Comparison of ENCODE assay signal across 1 cellular context in the genomic region with DNA sequence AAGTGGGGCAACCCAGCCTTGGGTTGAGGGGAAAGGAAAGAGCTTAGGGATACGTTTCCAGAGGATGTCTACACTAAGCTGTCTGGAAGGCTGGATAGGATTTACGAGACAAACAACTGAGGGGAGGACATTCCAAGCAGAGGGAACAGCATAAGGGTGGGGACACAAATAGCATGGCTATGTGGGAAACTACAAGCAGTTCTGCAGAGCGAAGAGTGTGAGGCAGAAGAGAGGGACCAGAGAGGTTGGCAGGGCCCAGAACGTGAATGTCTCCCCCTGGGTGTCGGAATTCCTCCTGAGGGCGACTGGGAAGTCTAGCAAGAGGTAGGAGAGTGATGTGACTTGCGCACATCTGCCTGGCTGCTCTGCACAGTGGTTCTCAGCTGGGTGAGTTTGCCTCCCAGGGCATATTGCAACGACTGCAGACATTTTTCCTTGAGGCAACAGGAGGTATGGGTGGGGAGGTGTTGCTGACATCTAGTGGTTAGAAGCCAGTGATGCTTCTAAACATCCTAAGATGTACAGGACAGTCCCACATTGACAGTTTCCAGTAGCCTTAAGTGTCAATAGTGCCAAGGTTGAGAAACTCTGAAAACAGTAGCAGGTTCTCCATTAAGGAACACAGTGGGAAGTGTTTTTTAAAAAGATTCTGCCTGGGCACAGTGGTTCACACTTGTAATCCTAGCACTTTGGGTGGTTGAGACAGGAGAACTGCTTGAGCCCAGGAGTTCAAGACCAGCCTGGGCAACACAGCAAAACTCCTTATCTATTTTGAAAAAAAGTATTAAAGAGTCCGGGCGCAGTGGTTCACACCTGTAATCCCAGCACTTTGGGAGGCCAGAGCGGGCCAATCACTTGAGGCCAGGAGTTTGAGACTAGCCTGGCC.
TF ChIP-seq lines count a peak whose summit lies in the region.

No MANE protein-coding gene starts in this region.

TF ChIP-seq in GM12878, 131 proteins besides CTCF, POLR2A, EP300 and RAD21:
- no peak for TF ChIP-seq CHD4 (IDR thresholded peaks at IDR 0.05)
- no peak for TF ChIP-seq POLR2AphosphoS2 (IDR thresholded peaks at IDR 0.05; ENCODE audit: low read depth, low read length)
- no peak for TF ChIP-seq YBX1 (IDR thresholded peaks at IDR 0.05)
- TF ChIP-seq, protein P1, sequence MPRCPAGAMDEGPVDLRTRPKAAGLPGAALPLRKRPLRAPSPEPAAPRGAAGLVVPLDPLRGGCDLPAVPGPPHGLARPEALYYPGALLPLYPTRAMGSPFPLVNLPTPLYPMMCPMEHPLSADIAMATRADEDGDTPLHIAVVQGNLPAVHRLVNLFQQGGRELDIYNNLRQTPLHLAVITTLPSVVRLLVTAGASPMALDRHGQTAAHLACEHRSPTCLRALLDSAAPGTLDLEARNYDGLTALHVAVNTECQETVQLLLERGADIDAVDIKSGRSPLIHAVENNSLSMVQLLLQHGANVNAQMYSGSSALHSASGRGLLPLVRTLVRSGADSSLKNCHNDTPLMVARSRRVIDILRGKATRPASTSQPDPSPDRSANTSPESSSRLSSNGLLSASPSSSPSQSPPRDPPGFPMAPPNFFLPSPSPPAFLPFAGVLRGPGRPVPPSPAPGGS (IDR thresholded peaks at IDR 0.05; ENCODE audit: borderline replicate concordance, insufficient read depth, low read depth, low read length, poor library complexity, severe bottlenecking) = no peak
- TF ChIP-seq, protein P2, sequence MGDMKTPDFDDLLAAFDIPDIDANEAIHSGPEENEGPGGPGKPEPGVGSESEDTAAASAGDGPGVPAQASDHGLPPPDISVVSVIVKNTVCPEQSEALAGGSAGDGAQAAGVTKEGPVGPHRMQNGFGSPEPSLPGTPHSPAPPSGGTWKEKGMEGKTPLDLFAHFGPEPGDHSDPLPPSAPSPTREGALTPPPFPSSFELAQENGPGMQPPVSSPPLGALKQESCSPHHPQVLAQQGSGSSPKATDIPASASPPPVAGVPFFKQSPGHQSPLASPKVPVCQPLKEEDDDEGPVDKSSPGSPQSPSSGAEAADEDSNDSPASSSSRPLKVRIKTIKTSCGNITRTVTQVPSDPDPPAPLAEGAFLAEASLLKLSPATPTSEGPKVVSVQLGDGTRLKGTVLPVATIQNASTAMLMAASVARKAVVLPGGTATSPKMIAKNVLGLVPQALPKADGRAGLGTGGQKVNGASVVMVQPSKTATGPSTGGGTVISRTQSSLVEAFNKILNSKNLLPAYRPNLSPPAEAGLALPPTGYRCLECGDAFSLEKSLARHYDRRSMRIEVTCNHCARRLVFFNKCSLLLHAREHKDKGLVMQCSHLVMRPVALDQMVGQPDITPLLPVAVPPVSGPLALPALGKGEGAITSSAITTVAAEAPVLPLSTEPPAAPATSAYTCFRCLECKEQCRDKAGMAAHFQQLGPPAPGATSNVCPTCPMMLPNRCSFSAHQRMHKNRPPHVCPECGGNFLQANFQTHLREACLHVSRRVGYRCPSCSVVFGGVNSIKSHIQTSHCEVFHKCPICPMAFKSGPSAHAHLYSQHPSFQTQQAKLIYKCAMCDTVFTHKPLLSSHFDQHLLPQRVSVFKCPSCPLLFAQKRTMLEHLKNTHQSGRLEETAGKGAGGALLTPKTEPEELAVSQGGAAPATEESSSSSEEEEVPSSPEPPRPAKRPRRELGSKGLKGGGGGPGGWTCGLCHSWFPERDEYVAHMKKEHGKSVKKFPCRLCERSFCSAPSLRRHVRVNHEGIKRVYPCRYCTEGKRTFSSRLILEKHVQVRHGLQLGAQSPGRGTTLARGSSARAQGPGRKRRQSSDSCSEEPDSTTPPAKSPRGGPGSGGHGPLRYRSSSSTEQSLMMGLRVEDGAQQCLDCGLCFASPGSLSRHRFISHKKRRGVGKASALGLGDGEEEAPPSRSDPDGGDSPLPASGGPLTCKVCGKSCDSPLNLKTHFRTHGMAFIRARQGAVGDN (IDR thresholded peaks at IDR 0.05) = no peak
- TF ChIP-seq, protein P3, sequence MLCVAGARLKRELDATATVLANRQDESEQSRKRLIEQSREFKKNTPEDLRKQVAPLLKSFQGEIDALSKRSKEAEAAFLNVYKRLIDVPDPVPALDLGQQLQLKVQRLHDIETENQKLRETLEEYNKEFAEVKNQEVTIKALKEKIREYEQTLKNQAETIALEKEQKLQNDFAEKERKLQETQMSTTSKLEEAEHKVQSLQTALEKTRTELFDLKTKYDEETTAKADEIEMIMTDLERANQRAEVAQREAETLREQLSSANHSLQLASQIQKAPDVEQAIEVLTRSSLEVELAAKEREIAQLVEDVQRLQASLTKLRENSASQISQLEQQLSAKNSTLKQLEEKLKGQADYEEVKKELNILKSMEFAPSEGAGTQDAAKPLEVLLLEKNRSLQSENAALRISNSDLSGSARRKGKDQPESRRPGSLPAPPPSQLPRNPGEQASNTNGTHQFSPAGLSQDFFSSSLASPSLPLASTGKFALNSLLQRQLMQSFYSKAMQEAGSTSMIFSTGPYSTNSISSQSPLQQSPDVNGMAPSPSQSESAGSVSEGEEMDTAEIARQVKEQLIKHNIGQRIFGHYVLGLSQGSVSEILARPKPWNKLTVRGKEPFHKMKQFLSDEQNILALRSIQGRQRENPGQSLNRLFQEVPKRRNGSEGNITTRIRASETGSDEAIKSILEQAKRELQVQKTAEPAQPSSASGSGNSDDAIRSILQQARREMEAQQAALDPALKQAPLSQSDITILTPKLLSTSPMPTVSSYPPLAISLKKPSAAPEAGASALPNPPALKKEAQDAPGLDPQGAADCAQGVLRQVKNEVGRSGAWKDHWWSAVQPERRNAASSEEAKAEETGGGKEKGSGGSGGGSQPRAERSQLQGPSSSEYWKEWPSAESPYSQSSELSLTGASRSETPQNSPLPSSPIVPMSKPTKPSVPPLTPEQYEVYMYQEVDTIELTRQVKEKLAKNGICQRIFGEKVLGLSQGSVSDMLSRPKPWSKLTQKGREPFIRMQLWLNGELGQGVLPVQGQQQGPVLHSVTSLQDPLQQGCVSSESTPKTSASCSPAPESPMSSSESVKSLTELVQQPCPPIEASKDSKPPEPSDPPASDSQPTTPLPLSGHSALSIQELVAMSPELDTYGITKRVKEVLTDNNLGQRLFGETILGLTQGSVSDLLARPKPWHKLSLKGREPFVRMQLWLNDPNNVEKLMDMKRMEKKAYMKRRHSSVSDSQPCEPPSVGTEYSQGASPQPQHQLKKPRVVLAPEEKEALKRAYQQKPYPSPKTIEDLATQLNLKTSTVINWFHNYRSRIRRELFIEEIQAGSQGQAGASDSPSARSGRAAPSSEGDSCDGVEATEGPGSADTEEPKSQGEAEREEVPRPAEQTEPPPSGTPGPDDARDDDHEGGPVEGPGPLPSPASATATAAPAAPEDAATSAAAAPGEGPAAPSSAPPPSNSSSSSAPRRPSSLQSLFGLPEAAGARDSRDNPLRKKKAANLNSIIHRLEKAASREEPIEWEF (IDR thresholded peaks at IDR 0.05; ENCODE audit: insufficient replicate concordance, low read depth, low read length) = no peak
- peak; percentile 63; the same call in 1 of the 2 replicates for TF ChIP-seq SMC3 (IDR thresholded peaks at IDR 0.05; ENCODE audit: borderline replicate concordance, low read length)
- TF ChIP-seq RUNX3 (IDR thresholded peaks at IDR 0.05; ENCODE audit: low read length) = peak; percentile 34; the same call in 1 of the 2 replicates
- TF ChIP-seq ZBTB4 (CRISPR knock-in tag; IDR thresholded peaks at IDR 0.05) = no peak
- TF ChIP-seq LARP7 (IDR thresholded peaks at IDR 0.05) = 0 out of 2 replicates have a peak, but pooled peaks have one; percentile 46
- TF ChIP-seq BCLAF1 (IDR thresholded peaks at IDR 0.05) = no peak
- no peak for TF ChIP-seq ESRRA (IDR thresholded peaks at IDR 0.05; ENCODE audit: low read length)
- no peak for TF ChIP-seq BMI1 (IDR thresholded peaks at IDR 0.05; ENCODE audit: borderline replicate concordance)
- TF ChIP-seq YY1 (IDR thresholded peaks at IDR 0.05; ENCODE audit: low read depth, low read length) = peak; percentile 77
- TF ChIP-seq SREBF2 (IDR thresholded peaks at IDR 0.05; ENCODE audit: low read length) = no peak
- TF ChIP-seq IRF4 (IDR thresholded peaks at IDR 0.05; ENCODE audit: low read depth, low read length) = 0 out of 2 replicates have a peak, but pooled peaks have one; percentile 17
- TF ChIP-seq TCF7 (IDR thresholded peaks at IDR 0.05; ENCODE audit: borderline replicate concordance) = no peak
- no peak for TF ChIP-seq MLLT1 (IDR thresholded peaks at IDR 0.05)
